In the genomic region with DNA sequence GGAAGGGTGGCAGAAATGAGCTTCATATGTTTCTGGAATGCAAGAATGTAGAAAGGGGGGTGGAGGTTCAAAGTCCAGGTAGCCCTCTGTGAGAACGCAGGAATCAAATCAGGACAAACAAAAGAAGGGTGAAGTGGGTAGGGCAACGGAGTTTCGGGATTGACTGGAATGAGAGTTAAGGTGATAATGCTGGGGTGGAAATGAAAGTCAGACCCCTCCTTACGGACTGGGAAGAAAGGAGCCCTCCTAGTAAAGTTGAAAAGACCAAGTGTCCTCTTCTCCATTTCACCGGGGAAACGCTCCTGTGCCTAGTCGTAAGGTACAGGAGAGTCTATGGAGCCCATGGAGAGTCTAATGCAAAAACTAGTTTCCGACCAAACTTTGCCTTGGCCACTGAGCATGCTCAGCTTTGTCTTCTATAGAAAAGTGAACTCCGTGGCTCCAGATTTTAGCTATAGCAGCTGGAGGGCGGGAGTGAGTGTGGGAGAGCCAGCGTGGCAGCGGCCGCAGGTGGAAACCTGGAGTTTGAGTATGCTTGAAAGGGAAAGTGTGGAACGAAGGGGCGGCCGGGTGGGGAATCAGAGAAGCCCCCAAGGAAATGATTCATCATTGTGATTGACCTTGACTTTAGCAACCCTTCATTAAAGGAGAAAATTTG, we compare ENCODE assay signal across 8 cellular contexts. TPM values are rescaled to one million over a fixed set of nuclear protein-coding genes. Genes with fewer than 3 reads are reported as not detected.
DNase-seq lines count a peak whose midpoint lies in the region; ATAC-seq and TF ChIP-seq lines count a peak whose summit lies in the region.

No MANE protein-coding gene starts in this region.

- peak overlapping the region; percentile 95 for H3K4me3 Mint-ChIP-seq in activated T-cell treated with anti-CD3 and anti-CD28 coated beads, Interleukin-2, amount 50 U/mL, for 4 hours
- H3K4me3 Mint-ChIP-seq in nephron = peak overlapping the region; percentile 95 to 96 (median 95)

- no peaks in the 10 kb centered on the region for H3K4me1 ChIP-seq in uterus

- peak overlapping the region; percentile 69 to 75 for H3K27ac ChIP-seq in uterus

- peaks cover 17% of the 10 kb centered on the region for H3K27me3 Mint-ChIP-seq in activated T-cell treated with anti-CD3 and anti-CD28 coated beads, Interleukin-2, amount 50 U/mL, for 4 hours (ENCODE audit: low read depth)
- H3K27me3 Mint-ChIP-seq in nephron (ENCODE audit: low read depth) = peaks cover 7% of the 10 kb centered on the region

- TF ChIP-seq POLR2A in uterus (IDR thresholded peaks at IDR 0.05) = no peak

- peak overlapping the region; percentile 80 for H3K4me3 ChIP-seq in fibroblast of pulmonary artery (replicated peaks; ENCODE audit: low read depth, low read length)
- H3K4me3 ChIP-seq in uterus = peak overlapping the region; percentile 66 to 68

- H3K4me1 Mint-ChIP-seq in activated T-cell treated with anti-CD3 and anti-CD28 coated beads, Interleukin-2, amount 50 U/mL, for 4 hours (ENCODE audit: low read depth) = peaks cover 24% of the 10 kb centered on the region
- H3K4me1 Mint-ChIP-seq in nephron = peaks cover 32% of the 10 kb centered on the region

- peaks cover 0 to 1% of the 10 kb centered on the region in 2 donors for H3K9me3 ChIP-seq in uterus

- peak; percentile 25 for ATAC-seq in HG03457 (IDR thresholded peaks at IDR 0.05; ENCODE audit: unreplicated experiment)
- peak in 1 of 2 donors; percentile 20 for ATAC-seq in activated T-cell treated with anti-CD3 and anti-CD28 coated beads, Interleukin-2, amount 50 U/mL, for 4 hours

- peak overlapping the region; percentile 97 to 99 (median 99) for H3K27ac Mint-ChIP-seq in nephron

- no peaks in the 10 kb centered on the region for H3K36me3 Mint-ChIP-seq in activated T-cell treated with anti-CD3 and anti-CD28 coated beads, Interleukin-2, amount 50 U/mL, for 4 hours (ENCODE audit: insufficient read depth)
- peaks cover 23% of the 10 kb centered on the region for H3K36me3 Mint-ChIP-seq in nephron (ENCODE audit: low read depth)

- TF ChIP-seq CTCF in fibroblast of pulmonary artery (IDR thresholded peaks at IDR 0.05; ENCODE audit: low read length, missing control alignments) (no peak), nephron (IDR thresholded peaks at IDR 0.05; ENCODE audit: unreplicated experiment in 3 of 3) (no peak), uterus (IDR thresholded peaks at IDR 0.05) (no peak)

- no peaks in the 10 kb centered on the region for H3K27me3 ChIP-seq in uterus

- no peaks in the 10 kb centered on the region for H3K36me3 ChIP-seq in uterus

- DNase-seq in NCI-H1092 treated with DMSO at 0.1 percent for 48 hours (lab: John Stamatoyannopoulos, UW) (peak; percentile 17), NCI-H1092 (lab: John Stamatoyannopoulos, UW) (no peak), NCI-H82 treated with DMSO at 0.1 percent for 48 hours (lab: John Stamatoyannopoulos, UW; ENCODE audit: unreplicated experiment) (peak; percentile 71), fibroblast of pulmonary artery (ENCODE audit: low read depth) (peak; percentile 62), uterus (peak; percentile 28 to 47)
- DNase-seq in activated T-cell treated with anti-CD3 and anti-CD28 coated beads, Interleukin-2, amount 50 U/mL, for 4 hours = peak; percentile 10

- H3K9me3 Mint-ChIP-seq in activated T-cell treated with anti-CD3 and anti-CD28 coated beads, Interleukin-2, amount 50 U/mL, for 4 hours = peaks cover 12% of the 10 kb centered on the region
- H3K9me3 Mint-ChIP-seq in nephron = peaks cover 16% of the 10 kb centered on the region

- intact Hi-C loops in uterus (cut with DNase I; ENCODE audit: low total_unique reads) = loop anchor here (10.0 kb wide), 1 partner anchor 249 kb away; a partner anchor contains a TSS

RNA-seq across cellular contexts. Expression of a gene that starts 1.4 kb away (rescaled TPM):
- total RNA-seq in activated T-cell treated with anti-CD3 and anti-CD28 coated beads, Interleukin-2, amount 50 U/mL, for 4 hours = 1 to 10 TPM in 1 of 3 donors, under 1 TPM in 2; 0.78 to 1.9 (median 0.79) TPM
- total RNA-seq in uterus = 10 to 100 TPM in 3 of 4 donors, 1 to 10 TPM in 1; 4.4 to 39.7 (median 17.7) TPM
